26 cellular contexts compared by ENCODE assay signal in the genomic region with DNA sequence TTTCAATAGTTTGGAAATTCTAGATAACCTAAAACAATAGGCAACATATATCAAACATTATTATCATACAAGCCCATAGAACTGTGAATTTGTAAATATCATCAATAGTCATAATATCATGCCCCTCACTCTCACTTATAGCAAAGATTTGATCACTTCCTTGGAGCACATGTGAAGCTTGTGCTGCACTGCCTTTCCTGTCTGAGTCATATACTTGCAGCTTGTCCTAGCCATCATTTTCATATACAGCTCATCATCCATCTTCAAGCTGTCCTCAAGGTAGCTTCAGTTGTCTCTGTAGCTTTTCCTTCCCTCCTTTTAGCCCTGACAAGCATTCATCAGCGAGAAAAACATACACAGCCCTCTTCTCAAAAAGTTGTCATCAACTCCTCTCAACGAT.
"Had no signal": no experiment of that assay in that cellular context is flagged by ENCODE, and none has a peak within 500 bp of the region (broad histone marks: within the 10 kb centered on the region; RNA-seq: fewer than 3 reads in every experiment).

No MANE protein-coding gene starts in this region.

- DNase-seq: IMR-90; Karpas-422; KG1; MG63; NCI-H1092; NCI-H1105 treated with DMSO at 0.1 percent for 48 hours; NCI-H1417 treated with DMSO at 0.1 percent for 48 hours; NCI-H146; NCI-H1694 treated with DMSO at 0.1 percent for 48 hours; NCI-H1930; NCI-H2081; NCI-H2107; NCI-H2171 treated with DMSO at 0.1 percent for 48 hours; NCI-H345; NCI-H446 treated with DMSO at 0.1 percent for 48 hours; NCI-H510A treated with DMSO at 0.1 percent for 48 hours; NCI-H526; NK-92 treated with Interleukin-12 subunit alpha and Interleukin-12 subunit beta, amount 100 ng/mL, for 24 hours; PC-9; Peyer's patch; Right ventricle myocardium superior; SIG-M5 had no signal

- H3K27ac ChIP-seq: HL-60, PC-9, Peyer's patch, SJSA1, SK-N-MC had no signal

- H3K4me2 ChIP-seq: PC-9 had no signal

- H2AFZ ChIP-seq: PC-9 had no signal

- H3K9me3 ChIP-seq: MG63, Peyer's patch, SJSA1 had no signal

- H3K4me1 ChIP-seq: Peyer's patch, SJSA1 had no signal

- ATAC-seq: HepG2 had no signal

- H3K36me3 ChIP-seq: MG63, Peyer's patch, SJSA1 had no signal

- H3K27me3 ChIP-seq: MG63, Peyer's patch, SJSA1 had no signal

- H3K4me3 ChIP-seq: MG63, PC-9, Peyer's patch, SJSA1, SK-N-MC had no signal
